19 cellular contexts compared by ENCODE assay signal in the genomic region with DNA sequence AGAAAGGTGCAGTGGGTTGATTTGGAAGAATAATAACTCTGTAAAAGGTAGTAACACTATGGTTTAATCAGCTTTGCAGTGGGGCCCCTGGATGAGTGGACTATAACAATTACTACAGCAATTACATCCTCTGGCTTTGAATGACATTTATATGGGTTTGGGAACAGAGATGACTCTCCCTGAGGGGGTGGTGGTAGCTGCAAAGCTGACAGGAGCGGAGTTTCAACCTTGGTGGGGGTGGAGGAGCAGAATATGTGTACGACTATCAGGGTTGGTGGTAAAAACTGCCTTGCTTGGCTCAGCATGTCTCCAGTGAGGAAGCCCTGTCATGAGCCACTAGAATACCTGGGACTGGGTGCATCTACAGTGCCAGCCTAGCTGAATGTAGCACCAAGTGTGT. TPM values are rescaled to one million over a fixed set of nuclear protein-coding genes. Genes with fewer than 3 reads are reported as not detected.
A peak's percentile ranks its signal among the peaks of the same experiment; 100 is the strongest.
DNase-seq lines count a peak whose midpoint lies in the region; ATAC-seq lines count a peak whose summit lies in the region.
"Had no signal": no experiment of that assay in that cellular context is flagged by ENCODE, and none has a peak within 500 bp of the region (broad histone marks: within the 10 kb centered on the region; RNA-seq: fewer than 3 reads in every experiment).

No MANE protein-coding gene starts in this region.

- H3K4me3 ChIP-seq in CD4-positive, CD25-positive, alpha-beta regulatory T cell (ENCODE audit: low read depth, low read length) = peak overlapping the region; percentile 28
- H3K4me3 ChIP-seq: stomach had no signal

- H3K9me3 ChIP-seq in CD4-positive, CD25-positive, alpha-beta regulatory T cell (ENCODE audit: control insufficient read depth in 2 of 2, low read length in 2 of 2) = no peaks in the 10 kb centered on the region
- H3K9me3 ChIP-seq: BE2C, stomach had no signal

- peak overlapping the region in 3 of 4 donors; percentile 1 to 39 (median 5) for H3K4me3 Mint-ChIP-seq in CD4-positive, CD25-positive, alpha-beta regulatory T cell
- no peak overlapping the region for H3K4me3 Mint-ChIP-seq in T-helper 2 cell treated with Interferon-gamma antibody and Interleukin-4, amounts not matched to agents 5 μg/mL and 100 μg/mL, for 36 hours
- H3K4me3 Mint-ChIP-seq in naive thymus-derived CD8-positive, alpha-beta T cell = peak overlapping the region in 2 of 10 donors; percentile 59 to 61
- H3K4me3 Mint-ChIP-seq: nephron progenitor cell had no signal

- no peaks in the 10 kb centered on the region for H3K36me3 ChIP-seq in CD4-positive, CD25-positive, alpha-beta regulatory T cell (ENCODE audit: control insufficient read depth, insufficient read depth, low read length)
- H3K36me3 ChIP-seq: BE2C, stomach had no signal

- H3K9me3 Mint-ChIP-seq in CD4-positive, CD25-positive, alpha-beta regulatory T cell = no peaks in the 10 kb centered on the region
- H3K9me3 Mint-ChIP-seq in T-helper 2 cell treated with Interferon-gamma antibody and Interleukin-4, amounts not matched to agents 5 μg/mL and 100 μg/mL, for 36 hours = no peaks in the 10 kb centered on the region
- H3K9me3 Mint-ChIP-seq in naive thymus-derived CD8-positive, alpha-beta T cell = peaks cover 0 to 4% (median 0%) of the 10 kb centered on the region in 9 donors
- H3K9me3 Mint-ChIP-seq: nephron progenitor cell had no signal

- no peak overlapping the region for H3K27ac ChIP-seq in CD4-positive, CD25-positive, alpha-beta regulatory T cell (ENCODE audit: insufficient read depth, low read length, poor library complexity, severe bottlenecking)
- H3K27ac ChIP-seq: stomach had no signal

- DNase-seq in CD4-positive, CD25-positive, alpha-beta regulatory T cell = no peak
- DNase-seq in EH (ENCODE audit: low read depth) (peak; percentile 31), CD1c-positive myeloid dendritic cell (ENCODE audit: extremely low spot score) (no peak)
- peak; percentile 58 for DNase-seq in T-helper 2 cell treated with Interferon-gamma antibody and Interleukin-4, amounts not matched to agents 5 μg/mL and 100 μg/mL, for 36 hours (ENCODE audit: low spot score)
- no peak for DNase-seq in naive thymus-derived CD8-positive, alpha-beta T cell
- DNase-seq: amniotic stem cell; BE2C; DMS79; foreskin fibroblast; KG1; NCI-H1105 treated with DMSO at 0.1 percent for 48 hours; NCI-H2171 treated with DMSO at 0.1 percent for 48 hours; nephron progenitor cell; NK-92 treated with Interleukin-12 subunit alpha and Interleukin-12 subunit beta, amount 100 ng/mL, for 24 hours; stomach; T1000 had no signal

- ATAC-seq in CD4-positive, CD25-positive, alpha-beta regulatory T cell (ENCODE audit: low read depth in 2 of 2) = no peak
- ATAC-seq in naive thymus-derived CD8-positive, alpha-beta T cell = no peak
- ATAC-seq in GM21367 (IDR thresholded peaks at IDR 0.05; ENCODE audit: unreplicated experiment) (no peak), GM21381 (IDR thresholded peaks at IDR 0.05; ENCODE audit: unreplicated experiment) (no peak), GM21423 (IDR thresholded peaks at IDR 0.05; ENCODE audit: unreplicated experiment) (no peak)

- H3K27me3 Mint-ChIP-seq in CD4-positive, CD25-positive, alpha-beta regulatory T cell = peaks cover 4% of the 10 kb centered on the region
- H3K27me3 Mint-ChIP-seq in T-helper 2 cell treated with Interferon-gamma antibody and Interleukin-4, amounts not matched to agents 5 μg/mL and 100 μg/mL, for 36 hours (ENCODE audit: low read depth) = no peaks in the 10 kb centered on the region
- no peaks in the 10 kb centered on the region for H3K27me3 Mint-ChIP-seq in naive thymus-derived CD8-positive, alpha-beta T cell

- H3K4me1 Mint-ChIP-seq in CD4-positive, CD25-positive, alpha-beta regulatory T cell = peaks cover 29 to 65% (median 38%) of the 10 kb centered on the region in 4 donors
- H3K4me1 Mint-ChIP-seq in T-helper 2 cell treated with Interferon-gamma antibody and Interleukin-4, amounts not matched to agents 5 μg/mL and 100 μg/mL, for 36 hours (ENCODE audit: low read depth) = peaks cover 37% of the 10 kb centered on the region
- H3K4me1 Mint-ChIP-seq in naive thymus-derived CD8-positive, alpha-beta T cell = peaks cover 27 to 67% (median 51%) of the 10 kb centered on the region in 4 donors

- H3K4me1 ChIP-seq in CD4-positive, CD25-positive, alpha-beta regulatory T cell (ENCODE audit: control insufficient read depth, insufficient read depth, low read length, poor library complexity, severe bottlenecking) = peaks cover 36% of the 10 kb centered on the region
- H3K4me1 ChIP-seq: BE2C had no signal

- no peaks in the 10 kb centered on the region for H3K27me3 ChIP-seq in CD4-positive, CD25-positive, alpha-beta regulatory T cell (ENCODE audit: control insufficient read depth, insufficient read depth, low read length)
- H3K27me3 ChIP-seq: stomach had no signal

- peaks cover 3% of the 10 kb centered on the region for H3K36me3 Mint-ChIP-seq in CD4-positive, CD25-positive, alpha-beta regulatory T cell
- H3K36me3 Mint-ChIP-seq in T-helper 2 cell treated with Interferon-gamma antibody and Interleukin-4, amounts not matched to agents 5 μg/mL and 100 μg/mL, for 36 hours (ENCODE audit: low read depth) = peaks cover 1% of the 10 kb centered on the region
- peaks cover 0 to 4% (median 0%) of the 10 kb centered on the region in 3 donors for H3K36me3 Mint-ChIP-seq in naive thymus-derived CD8-positive, alpha-beta T cell

- POLR2A ChIA-PET in naive thymus-derived CD8-positive, alpha-beta T cell (lab: Charles Lee) = interaction anchor here (7.8 kb wide), 1 partner anchor 28 kb away, joined by 190 read pairs; the partner anchor contains the start of gene NR3C1

- peak overlapping the region; percentile 6 to 62 (median 50) for H3K27ac Mint-ChIP-seq in CD4-positive, CD25-positive, alpha-beta regulatory T cell
- H3K27ac Mint-ChIP-seq in T-helper 2 cell treated with Interferon-gamma antibody and Interleukin-4, amounts not matched to agents 5 μg/mL and 100 μg/mL, for 36 hours = no peak overlapping the region
- peak overlapping the region in 7 of 10 donors; percentile 3 to 57 (median 35) for H3K27ac Mint-ChIP-seq in naive thymus-derived CD8-positive, alpha-beta T cell
- H3K27ac Mint-ChIP-seq: nephron progenitor cell had no signal

RNA-seq across cellular contexts. Expression of gene NR3C1, which starts 28.3 kb away (rescaled TPM):
- 154 TPM for total RNA-seq in CD4-positive, CD25-positive, alpha-beta regulatory T cell
- polyA plus RNA-seq in CD4-positive, CD25-positive, alpha-beta regulatory T cell = 10 to 100 TPM; 62.5 to 85.5 (median 71.3) TPM
- total RNA-seq in naive thymus-derived CD8-positive, alpha-beta T cell = 100 to 1,000 TPM; 131 to 133 TPM
- polyA plus RNA-seq in naive thymus-derived CD8-positive, alpha-beta T cell = 10 to 100 TPM; 60.2 to 83.9 (median 67.1) TPM

Comparison
In these comparisons a context has a peak if more than half of its experiments do, and no peak if none do; other contexts are left out.
1. DNase-seq: peak in EH (single experiment) and T-helper 2 cell treated with Interferon-gamma antibody and Interleukin-4, amounts not matched to agents 5 μg/mL and 100 μg/mL, for 36 hours (single experiment); none in CD4-positive, CD25-positive, alpha-beta regulatory T cell (0 of 3), naive thymus-derived CD8-positive, alpha-beta T cell (0 of 10) and CD1c-positive myeloid dendritic cell (single experiment).